Comparison of ENCODE assay signal across 11 cellular contexts in the genomic region with DNA sequence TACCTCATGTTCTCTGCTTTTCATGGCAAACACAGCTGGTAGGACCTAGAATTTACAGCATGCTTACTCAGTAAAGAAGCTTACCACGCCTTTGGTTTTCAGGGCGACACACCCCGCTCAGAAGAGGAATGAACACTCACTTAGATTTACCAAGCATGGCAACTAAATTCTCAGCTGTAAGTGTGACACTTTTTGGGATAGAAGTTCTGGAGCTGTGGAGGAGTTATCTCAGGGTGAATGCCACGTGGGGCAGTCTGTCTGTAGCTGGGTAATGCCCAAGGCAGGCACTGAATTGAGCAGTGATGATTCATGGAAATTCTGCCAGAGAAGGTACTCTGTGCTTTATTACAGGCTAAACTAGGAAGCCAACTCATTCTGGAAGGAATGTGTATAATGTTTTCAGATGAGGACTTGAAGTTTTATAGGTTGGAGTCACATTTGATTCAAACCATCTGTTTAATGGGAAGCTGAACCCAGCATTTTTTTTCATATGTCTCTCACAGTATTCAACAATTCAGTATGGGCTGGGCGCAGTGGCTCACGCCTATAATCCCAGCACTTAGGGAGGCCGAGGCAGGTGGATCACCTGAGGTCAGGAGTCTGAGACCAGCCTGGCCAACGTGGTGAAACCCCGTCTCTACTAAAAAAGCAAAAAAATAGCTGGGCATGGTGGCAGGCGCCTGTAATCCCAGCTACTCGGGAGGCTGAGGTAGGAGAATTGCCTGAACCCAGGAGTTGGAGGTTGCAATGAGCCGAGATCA. TPM values are rescaled to one million over a fixed set of nuclear protein-coding genes. Genes with fewer than 3 reads are reported as not detected.
DNase-seq lines count a peak whose midpoint lies in the region; ATAC-seq and TF ChIP-seq lines count a peak whose summit lies in the region.
"Had no signal": no experiment of that assay in that cellular context is flagged by ENCODE, and none has a peak within 500 bp of the region (broad histone marks: within the 10 kb centered on the region; RNA-seq: fewer than 3 reads in every experiment).

No MANE protein-coding gene starts in this region.

- no peaks in the 10 kb centered on the region for H3K27me3 ChIP-seq in heart right ventricle
- H3K27me3 ChIP-seq in mesenchymal stem cell (ENCODE audit: control insufficient read depth in 1 of 2, insufficient read depth in 1 of 2, low read length in 2 of 2): no peaks in the 10 kb centered on the region

- peaks cover 0 to under 1% (median 0%) of the 10 kb centered on the region in 9 donors for H3K36me3 ChIP-seq in heart right ventricle
- peaks cover 0 to 4% of the 10 kb centered on the region in 2 experiments for H3K36me3 ChIP-seq in mesenchymal stem cell (ENCODE audit: control insufficient read depth in 1 of 2, insufficient read depth in 2 of 2, low read depth in 1 of 2, low read length in 2 of 2)

- peak overlapping the region in 1 of 2 experiments; percentile 17 for H3K4ac ChIP-seq in mesenchymal stem cell (ENCODE audit: low read depth in 1 of 2, low read length in 2 of 2)

- H2BK15ac ChIP-seq in mesenchymal stem cell (ENCODE audit: low read depth, poor library complexity, severe bottlenecking): no peak overlapping the region

- H3K27me3 Mint-ChIP-seq in glutamatergic neuron (ENCODE audit: unreplicated experiment): peaks cover 1% of the 10 kb centered on the region

- H3K4me3 Mint-ChIP-seq in glutamatergic neuron (ENCODE audit: unreplicated experiment): no peak overlapping the region
- H3K4me3 Mint-ChIP-seq: activated CD8-positive, alpha-beta memory T cell treated with anti-CD3 and anti-CD28 coated beads, Interleukin-2, amount 10 ng/mL, durations not matched to agents 7 days and 5 days had no signal

- ATAC-seq in heart right ventricle (peak in 6 of 8 donors; percentile 23 to 74 (median 53)), Right ventricle myocardium inferior (no peak), HG03432 (IDR thresholded peaks at IDR 0.05; ENCODE audit: unreplicated experiment) (no peak), HG03457 (IDR thresholded peaks at IDR 0.05; ENCODE audit: unreplicated experiment) (no peak)
- ATAC-seq: activated CD8-positive, alpha-beta memory T cell treated with anti-CD3 and anti-CD28 coated beads, Interleukin-2, amount 10 ng/mL, durations not matched to agents 7 days and 5 days had no signal

- no peak for DNase-seq in heart right ventricle
- DNase-seq in Right ventricle myocardium inferior (ENCODE audit: missing footprints): no peak
- peak; percentile 95 to 99 for DNase-seq in cardiac fibroblast (ENCODE audit: low read depth in 2 of 2)
- DNase-seq in mesenchymal stem cell: peak; percentile 94
- no peak for DNase-seq in NCI-H2171 (lab: John Stamatoyannopoulos, UW)
- no peak for DNase-seq in glutamatergic neuron
- DNase-seq: activated CD8-positive, alpha-beta memory T cell treated with anti-CD3 and anti-CD28 coated beads, Interleukin-2, amount 10 ng/mL, durations not matched to agents 7 days and 5 days; NCI-H1930 had no signal

- no peak overlapping the region for H3K27ac Mint-ChIP-seq in glutamatergic neuron (ENCODE audit: unreplicated experiment)
- H3K27ac Mint-ChIP-seq: activated CD8-positive, alpha-beta memory T cell treated with anti-CD3 and anti-CD28 coated beads, Interleukin-2, amount 10 ng/mL, durations not matched to agents 7 days and 5 days had no signal

- H3K4me1 ChIP-seq in heart right ventricle: peaks cover 4 to 28% (median 17%) of the 10 kb centered on the region in 9 donors
- H3K4me1 ChIP-seq in mesenchymal stem cell (ENCODE audit: control insufficient read depth, insufficient read depth, low read depth, low read length): peaks cover 7% of the 10 kb centered on the region

- peaks cover 4% of the 10 kb centered on the region for H3K9me3 Mint-ChIP-seq in glutamatergic neuron (ENCODE audit: unreplicated experiment)

- H3K27ac ChIP-seq in heart right ventricle (peak overlapping the region in 6 of 10 donors; percentile 6 to 77 (median 70)), mesenchymal stem cell (ENCODE audit: low read length, poor library complexity, severe bottlenecking) (peak overlapping the region; percentile 76)
- H3K27ac ChIP-seq: C4-2B had no signal

- H3K9me3 ChIP-seq in heart right ventricle (no peaks in the 10 kb centered on the region), mesenchymal stem cell (ENCODE audit: control insufficient read depth, low read length) (no peaks in the 10 kb centered on the region)

- no peaks in the 10 kb centered on the region for H3K36me3 Mint-ChIP-seq in glutamatergic neuron (ENCODE audit: unreplicated experiment)

- H3K23ac ChIP-seq in mesenchymal stem cell (ENCODE audit: low read length in 2 of 2): no peak overlapping the region

- no peak overlapping the region for H3K4me3 ChIP-seq in heart right ventricle
- H3K4me3 ChIP-seq in cardiac fibroblast (replicated peaks in 1 of 2; ENCODE audit: low read depth in 2 of 2, low read length in 2 of 2): peak overlapping the region in 1 of 2 donors; percentile 1
- H3K4me3 ChIP-seq in mesenchymal stem cell (ENCODE audit: insufficient read depth in 1 of 2, low read depth in 1 of 2, low read length in 2 of 2): peak overlapping the region in 1 of 2 experiments; percentile 41

- no peak overlapping the region for H2AK5ac ChIP-seq in mesenchymal stem cell (ENCODE audit: low read length, severe bottlenecking)

- no peak overlapping the region for H4K91ac ChIP-seq in mesenchymal stem cell (ENCODE audit: low read length)

- no peak overlapping the region for H2BK120ac ChIP-seq in mesenchymal stem cell (ENCODE audit: low read depth, low read length)

- peak overlapping the region; percentile 89 for H3K9ac ChIP-seq in mesenchymal stem cell (ENCODE audit: low read length)

- no peak for TF ChIP-seq CTCF in heart right ventricle (IDR thresholded peaks at IDR 0.05)
- TF ChIP-seq CTCF in cardiac fibroblast (IDR thresholded peaks at IDR 0.05; ENCODE audit: low read depth, low read length): no peak
- no peak for TF ChIP-seq CTCF in glutamatergic neuron (IDR thresholded peaks at IDR 0.05; ENCODE audit: partially characterized antibody, unreplicated experiment)

- peak overlapping the region; percentile 6 for H3K4me2 ChIP-seq in mesenchymal stem cell (ENCODE audit: low read length, poor library complexity, severe bottlenecking)

- H2AFZ ChIP-seq in mesenchymal stem cell (ENCODE audit: low read depth, low read length): peak overlapping the region; percentile 18

- peak overlapping the region; percentile 14 for H4K8ac ChIP-seq in mesenchymal stem cell (ENCODE audit: low read length)

- peak overlapping the region; percentile 15 to 67 for H2BK12ac ChIP-seq in mesenchymal stem cell (ENCODE audit: low read length in 2 of 2)

- H2BK5ac ChIP-seq in mesenchymal stem cell (ENCODE audit: low read depth, low read length, poor library complexity, severe bottlenecking): no peak overlapping the region

- WGBS in heart right ventricle, 2 donors: 74 to 83% methylated on average over 12 of the region's 12 CpGs
- 53% methylated on average over 10 of the region's 12 CpGs for WGBS in mesenchymal stem cell

- H3K4me1 Mint-ChIP-seq in glutamatergic neuron (ENCODE audit: low read depth, unreplicated experiment): peaks cover 7% of the 10 kb centered on the region

- intact Hi-C loops in heart right ventricle (cut with DNase I): loop anchor here in 6 of 10 donors (10.0 kb wide), 8 partner anchors 119 to 679 kb away; a partner anchor contains a TSS
- intact Hi-C loops in Right ventricle myocardium inferior (cut with DNase I): loop anchor here (10.0 kb wide), 1 partner anchor 269 kb away; a partner anchor contains a TSS

- peaks cover 9% of the 10 kb centered on the region for H3K79me1 ChIP-seq in mesenchymal stem cell (replicated peaks; ENCODE audit: low read length, poor library complexity, severe bottlenecking)

- H3K18ac ChIP-seq in mesenchymal stem cell (ENCODE audit: low read depth in 1 of 2, low read length in 2 of 2): peak overlapping the region; percentile 16 to 59

- H3K14ac ChIP-seq in mesenchymal stem cell (ENCODE audit: low read length in 2 of 2): no peak overlapping the region

RNA-seq across cellular contexts. Expression of a gene that starts 3.5 kb away (rescaled TPM):
- total RNA-seq in heart right ventricle (1 to 10 TPM; 3.0 to 5.5 (median 4.1) TPM), Right ventricle myocardium inferior (4.2 TPM), glutamatergic neuron (ENCODE audit: unreplicated experiment) (15.3 TPM)
- 1 to 10 TPM; 2.5 to 3.4 TPM for polyA plus RNA-seq in heart right ventricle
- 4.5 TPM for polyA plus RNA-seq in mesenchymal stem cell (2013, experiment 1 of 2)
- 5.2 TPM for polyA plus RNA-seq in mesenchymal stem cell (2013, experiment 2 of 2)

Comparison
In these comparisons a context has a peak if more than half of its experiments do, and no peak if none do; other contexts are left out.
1. ATAC-seq: peak in heart right ventricle (6 of 8); none in Right ventricle myocardium inferior (single experiment), HG03432 (single experiment) and HG03457 (single experiment).
2. DNase-seq: peak in cardiac fibroblast (2 of 2) and mesenchymal stem cell (single experiment); none in heart right ventricle (0 of 2), Right ventricle myocardium inferior (single experiment), NCI-H2171 (single experiment) and glutamatergic neuron (single experiment).